ENCODE assay signal across 1 cellular context in the genomic region with DNA sequence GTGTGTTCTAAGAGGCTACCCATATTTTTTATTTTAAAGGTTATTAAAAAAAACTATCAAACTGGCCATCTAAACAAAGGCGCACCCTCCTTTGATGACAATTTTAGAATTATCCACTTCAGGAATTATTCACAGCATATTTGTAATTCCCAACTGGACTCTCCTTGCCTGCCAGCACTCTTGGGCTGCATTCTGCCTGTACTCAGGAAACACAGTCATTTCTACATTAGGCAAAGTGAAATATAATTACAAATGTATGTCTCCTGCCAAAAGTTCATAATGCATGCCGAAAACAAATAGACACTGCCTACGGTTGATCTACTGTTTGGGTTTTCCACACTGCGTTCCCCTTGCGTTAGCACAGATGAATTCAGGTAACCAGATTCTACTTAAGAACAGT.
TF ChIP-seq lines count a peak whose summit lies in the region.

No MANE protein-coding gene starts in this region.

TF ChIP-seq in IMR-90, 13 proteins besides CTCF, POLR2A, EP300 and RAD21:
- TF ChIP-seq RFX5 (IDR thresholded peaks at IDR 0.05; ENCODE audit: low read depth, low read length) (no peak), FOS (IDR thresholded peaks at IDR 0.05; ENCODE audit: low read depth, low read length) (no peak), MXI1 (IDR thresholded peaks at IDR 0.05; ENCODE audit: borderline replicate concordance, low read depth, low read length) (no peak), SMC3 (IDR thresholded peaks at IDR 0.05; ENCODE audit: low read depth, low read length) (no peak), BHLHE40 (IDR thresholded peaks at IDR 0.05; ENCODE audit: low read depth, low read length) (no peak), NFE2L2 (IDR thresholded peaks at IDR 0.05; ENCODE audit: low read depth, low read length) (no peak), MAZ (IDR thresholded peaks at IDR 0.05; ENCODE audit: borderline replicate concordance, low read depth, low read length) (no peak), MAFK (IDR thresholded peaks at IDR 0.05; ENCODE audit: low read depth, low read length) (no peak), CEBPB (IDR thresholded peaks at IDR 0.05; ENCODE audit: low read depth, low read length) (no peak), CHD1 (IDR thresholded peaks at IDR 0.05; ENCODE audit: low read depth, low read length) (no peak), RCOR1 (IDR thresholded peaks at IDR 0.05; ENCODE audit: insufficient replicate concordance, low read length) (no peak)
- TF ChIP-seq, protein P1, sequence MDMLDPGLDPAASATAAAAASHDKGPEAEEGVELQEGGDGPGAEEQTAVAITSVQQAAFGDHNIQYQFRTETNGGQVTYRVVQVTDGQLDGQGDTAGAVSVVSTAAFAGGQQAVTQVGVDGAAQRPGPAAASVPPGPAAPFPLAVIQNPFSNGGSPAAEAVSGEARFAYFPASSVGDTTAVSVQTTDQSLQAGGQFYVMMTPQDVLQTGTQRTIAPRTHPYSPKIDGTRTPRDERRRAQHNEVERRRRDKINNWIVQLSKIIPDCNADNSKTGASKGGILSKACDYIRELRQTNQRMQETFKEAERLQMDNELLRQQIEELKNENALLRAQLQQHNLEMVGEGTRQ (IDR thresholded peaks at IDR 0.05; ENCODE audit: low read depth, low read length), result no peak
- TF ChIP-seq, protein P2, sequence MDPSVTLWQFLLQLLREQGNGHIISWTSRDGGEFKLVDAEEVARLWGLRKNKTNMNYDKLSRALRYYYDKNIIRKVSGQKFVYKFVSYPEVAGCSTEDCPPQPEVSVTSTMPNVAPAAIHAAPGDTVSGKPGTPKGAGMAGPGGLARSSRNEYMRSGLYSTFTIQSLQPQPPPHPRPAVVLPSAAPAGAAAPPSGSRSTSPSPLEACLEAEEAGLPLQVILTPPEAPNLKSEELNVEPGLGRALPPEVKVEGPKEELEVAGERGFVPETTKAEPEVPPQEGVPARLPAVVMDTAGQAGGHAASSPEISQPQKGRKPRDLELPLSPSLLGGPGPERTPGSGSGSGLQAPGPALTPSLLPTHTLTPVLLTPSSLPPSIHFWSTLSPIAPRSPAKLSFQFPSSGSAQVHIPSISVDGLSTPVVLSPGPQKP (IDR thresholded peaks at IDR 0.05; ENCODE audit: borderline replicate concordance, low read depth, low read length), result no peak
TF ChIP-seq in IMR-90: peak in this region for 0.
